In the genomic region with DNA sequence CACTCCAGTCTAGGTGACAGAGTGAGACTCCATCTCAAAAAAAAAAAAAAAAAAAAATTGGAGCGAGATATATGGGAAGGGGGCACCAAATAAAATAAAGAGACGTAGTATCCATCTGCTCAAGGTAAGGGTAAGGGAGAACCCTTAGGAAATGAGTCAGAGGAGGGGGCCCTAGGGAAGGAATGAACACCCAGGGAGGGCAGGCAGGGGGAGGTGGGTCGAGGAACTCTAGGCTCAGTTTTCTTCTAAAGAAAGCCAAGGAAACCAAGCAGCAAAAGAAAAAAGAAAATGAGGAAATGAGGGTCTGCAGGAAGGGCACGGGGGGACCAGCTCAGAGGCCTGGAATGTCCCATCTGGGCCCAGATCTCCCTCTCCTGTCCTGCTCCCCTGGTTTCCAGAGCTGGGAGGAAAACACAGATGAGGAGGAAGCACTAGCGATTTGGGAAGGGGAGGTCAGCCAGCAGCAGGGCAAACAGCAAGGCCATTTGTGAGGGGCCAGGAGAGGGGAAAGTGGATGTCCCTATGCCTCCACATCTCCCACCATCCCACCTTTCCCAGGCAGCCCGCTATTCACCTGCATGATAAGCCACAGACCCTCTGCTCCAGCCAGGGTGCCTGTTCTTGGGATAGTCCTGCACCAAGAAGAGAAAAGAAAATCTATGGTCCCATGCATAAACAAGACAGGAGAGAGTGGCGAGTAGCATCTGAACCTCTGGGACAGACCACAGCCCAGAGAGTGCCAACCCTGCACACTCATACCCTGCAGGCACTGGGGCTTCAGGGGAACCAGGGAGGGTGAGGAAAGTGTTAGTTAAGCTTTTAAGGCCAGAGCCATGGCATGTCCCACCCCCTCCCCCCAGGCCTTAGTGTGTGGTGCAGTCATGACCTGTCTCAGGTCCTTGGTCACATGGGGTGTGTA, we compare ENCODE assay signal across 12 cellular contexts. TPM values are rescaled to one million over a fixed set of nuclear protein-coding genes. Genes with fewer than 3 reads are reported as not detected.
DNase-seq lines count a peak whose midpoint lies in the region; ATAC-seq, FAIRE-seq and TF ChIP-seq lines count a peak whose summit lies in the region.
"Had no signal": no experiment of that assay in that cellular context is flagged by ENCODE, and none has a peak within 500 bp of the region (broad histone marks: within the 10 kb centered on the region; RNA-seq: fewer than 3 reads in every experiment).

No MANE protein-coding gene starts in this region.

- H3K4me3 ChIP-seq in heart left ventricle (no peak overlapping the region), astrocyte (ENCODE audit: insufficient read depth, low read depth, low read length) (no peak overlapping the region)

- H3K4me2 ChIP-seq in astrocyte (ENCODE audit: low read length) = peak overlapping the region; percentile 43

- peaks cover 18% of the 10 kb centered on the region for H4K20me1 ChIP-seq in astrocyte (ENCODE audit: insufficient read depth, low read length)

- H3K9ac ChIP-seq in astrocyte (ENCODE audit: low read length) = peak overlapping the region; percentile 13

- H3K4me1 Mint-ChIP-seq in astrocyte (ENCODE audit: low read depth, unreplicated experiment) = peaks cover 32% of the 10 kb centered on the region
- H3K4me1 Mint-ChIP-seq in neural crest cell = peaks cover 30% of the 10 kb centered on the region
- H3K4me1 Mint-ChIP-seq in type B pancreatic cell (ENCODE audit: unreplicated experiment) = peaks cover 40% of the 10 kb centered on the region

- H3K36me3 Mint-ChIP-seq in astrocyte (ENCODE audit: low read depth, unreplicated experiment) = peaks cover 39% of the 10 kb centered on the region
- H3K36me3 Mint-ChIP-seq in neural crest cell (ENCODE audit: low read depth) = peaks cover 2% of the 10 kb centered on the region
- peaks cover 11% of the 10 kb centered on the region for H3K36me3 Mint-ChIP-seq in type B pancreatic cell

- H3K4me1 ChIP-seq in heart left ventricle (peaks cover 14 to 97% (median 75%) of the 10 kb centered on the region in 12 donors), astrocyte (ENCODE audit: insufficient read depth, low read length) (peaks cover 57% of the 10 kb centered on the region)

- ATAC-seq in heart left ventricle (no peak), Right ventricle myocardium superior (ENCODE audit: poor library complexity) (no peak), GM21576 (IDR thresholded peaks at IDR 0.05; ENCODE audit: unreplicated experiment) (no peak), HG02588 (IDR thresholded peaks at IDR 0.05; ENCODE audit: unreplicated experiment) (no peak)

- FAIRE-seq in astrocyte (lab: Jason Lieb, UNC) = no peak

- H3K27ac ChIP-seq in heart left ventricle (peak overlapping the region in 9 of 12 donors; percentile 23 to 87 (median 71)), astrocyte (ENCODE audit: low read depth, low read length) (no peak overlapping the region)

- H3K4me3 Mint-ChIP-seq in astrocyte (ENCODE audit: unreplicated experiment) = no peak overlapping the region
- H3K4me3 Mint-ChIP-seq in neural crest cell = no peak overlapping the region
- no peak overlapping the region for H3K4me3 Mint-ChIP-seq in type B pancreatic cell

- H3K79me2 ChIP-seq in astrocyte (ENCODE audit: insufficient read depth, low read length) = peaks cover 5% of the 10 kb centered on the region

- H3K9me3 Mint-ChIP-seq in astrocyte (ENCODE audit: unreplicated experiment) (no peaks in the 10 kb centered on the region), neural crest cell (no peaks in the 10 kb centered on the region), type B pancreatic cell (no peaks in the 10 kb centered on the region)

- H3K27me3 Mint-ChIP-seq in astrocyte (ENCODE audit: low read depth, unreplicated experiment) (no peaks in the 10 kb centered on the region), neural crest cell (ENCODE audit: low read depth) (no peaks in the 10 kb centered on the region), type B pancreatic cell (no peaks in the 10 kb centered on the region)

- TF ChIP-seq POLR2A in heart left ventricle (IDR thresholded peaks at IDR 0.05) = no peak

- no peak overlapping the region for H2AFZ ChIP-seq in astrocyte (ENCODE audit: low read depth, low read length)

- DNase-seq in heart left ventricle (no peak), Right ventricle myocardium superior (no peak), astrocyte (ENCODE audit: low read depth) (no peak), neural crest cell (ENCODE audit: low read depth, low spot score) (no peak), type B pancreatic cell (ENCODE audit: extremely low spot score, unreplicated experiment) (no peak), DMS114 treated with DMSO at 0.1 percent for 48 hours (lab: John Stamatoyannopoulos, UW; ENCODE audit: unreplicated experiment) (no peak)
- DNase-seq: activated CD4-positive, alpha-beta T cell treated with anti-CD3 and anti-CD28 coated beads for 4 hours; KBM-7; NCI-H446 treated with DMSO at 0.1 percent for 48 hours; stimulated activated naive CD4-positive, alpha-beta T cell treated with Interleukin-2 at 50 U/mL for 16 hours had no signal

- H3K27me3 ChIP-seq in heart left ventricle (no peaks in the 10 kb centered on the region), astrocyte (ENCODE audit: insufficient read depth, low read length) (no peaks in the 10 kb centered on the region)

- intact Hi-C loops in heart left ventricle (cut with DNase I) = loop anchor here in 9 of 10 donors (2.0 to 5.0 kb wide), 5 partner anchors 31 to 220 kb away; no protein-coding TSS in a partner anchor
- intact Hi-C loops in Right ventricle myocardium superior (cut with DNase I) = loop anchor here (2.0 to 5.0 kb wide), 2 partner anchors 31 to 130 kb away; no protein-coding TSS in a partner anchor

- H3K27ac Mint-ChIP-seq in astrocyte (ENCODE audit: unreplicated experiment) = peak overlapping the region; percentile 75
- H3K27ac Mint-ChIP-seq in neural crest cell (ENCODE audit: unreplicated experiment) = peak overlapping the region; percentile 75
- H3K27ac Mint-ChIP-seq in type B pancreatic cell = peak overlapping the region; percentile 55

- H3K9me3 ChIP-seq in heart left ventricle (no peaks in the 10 kb centered on the region), astrocyte (ENCODE audit: insufficient read depth, low read depth, low read length) (no peaks in the 10 kb centered on the region)

- H3K36me3 ChIP-seq in heart left ventricle (peaks cover 0 to 69% (median 50%) of the 10 kb centered on the region in 9 donors), astrocyte (ENCODE audit: insufficient read depth, low read length) (peaks cover 7% of the 10 kb centered on the region)

- 72 to 77% (median 73%) methylated on average over 7 of the region's 7 CpGs for WGBS in heart left ventricle, 4 donors

- TF ChIP-seq CTCF in heart left ventricle (IDR thresholded peaks at IDR 0.05) (no peak), astrocyte (IDR thresholded peaks at IDR 0.05; ENCODE audit: insufficient read depth, low read depth, low read length) (no peak), neural crest cell (conservative IDR thresholded peaks at IDR 0.05) (no peak), type B pancreatic cell (conservative IDR thresholded peaks at IDR 0.05) (no peak)

RNA-seq across cellular contexts. Expression of a gene that starts 11.9 kb away (rescaled TPM):
- 10 to 100 TPM; 42.9 to 72.6 (median 48.5) TPM for total RNA-seq in heart left ventricle
- 10 to 100 TPM; 26.0 to 94.7 TPM for polyA plus RNA-seq in heart left ventricle
- total RNA-seq in Right ventricle myocardium superior = 37.8 TPM
- total RNA-seq in astrocyte = 21.8 and 22.8 TPM in 2 replicates
- 8.8 and 11.2 TPM in 2 replicates for total RNA-seq in neural crest cell
- 22.1 and 43.0 TPM in 2 replicates for total RNA-seq in type B pancreatic cell (ENCODE audit: low replicate concordance)

RNA-seq across cellular contexts. Expression of a gene that starts 17.5 kb away (rescaled TPM):
- total RNA-seq in heart left ventricle (100 to 1,000 TPM in 3 of 9 donors, 10 to 100 TPM in 6; 56.0 to 193 (median 88.4) TPM), Right ventricle myocardium superior (107 TPM), astrocyte (15.4 and 21.1 TPM in 2 replicates), neural crest cell (14.2 and 22.8 TPM in 2 replicates), type B pancreatic cell (ENCODE audit: low replicate concordance) (3.5 and 21.8 TPM in 2 replicates)
- polyA plus RNA-seq in heart left ventricle = 100 to 1,000 TPM in 1 of 2 donors, 10 to 100 TPM in 1; 58.7 to 133 TPM

RNA-seq across cellular contexts. Expression of a gene that starts 30.1 kb away (rescaled TPM):
- total RNA-seq in heart left ventricle = 100 to 1,000 TPM in 3 of 9 donors, 10 to 100 TPM in 6; 18.3 to 132 (median 42.6) TPM
- polyA plus RNA-seq in heart left ventricle = 10 to 100 TPM; 28.8 to 81.6 TPM
- 50.2 TPM for total RNA-seq in Right ventricle myocardium superior
- total RNA-seq in astrocyte = 20.8 and 26.3 TPM in 2 replicates
- 0.72 and 0.73 TPM in 2 replicates for total RNA-seq in neural crest cell
- total RNA-seq in type B pancreatic cell (ENCODE audit: low replicate concordance) = 25.1 and 40.3 TPM in 2 replicates

RNA-seq across cellular contexts. Expression of a gene that starts 36.0 kb away (rescaled TPM):
- total RNA-seq in heart left ventricle = under 1 TPM in 2 of 9 donors, not detected in 7; 0.20 to 0.27 TPM
- not detected for polyA plus RNA-seq in heart left ventricle
- not detected for total RNA-seq in Right ventricle myocardium superior
- not detected in 2 replicates for total RNA-seq in astrocyte
- total RNA-seq in neural crest cell = not detected in 2 replicates
- 0.97 and 1.9 TPM in 2 replicates for total RNA-seq in type B pancreatic cell (ENCODE audit: low replicate concordance)

Comparison
In these comparisons a context has a peak if more than half of its experiments do, and no peak if none do; other contexts are left out.
1. RNA of a gene that starts 30.1 kb away (total RNA-seq): 50.2 TPM in Right ventricle myocardium superior (single experiment), 18.3 to 132 TPM in heart left ventricle, 25.1 to 40.3 TPM in type B pancreatic cell and 20.8 to 26.3 TPM in astrocyte; 0.72 to 0.73 TPM in neural crest cell; every median in the first group is over 10 times any median in the second.
2. Peak in every context shown above with its lines, with median percentiles within 50 percentile points of each other: H3K27ac Mint-ChIP-seq.